In the genomic region with DNA sequence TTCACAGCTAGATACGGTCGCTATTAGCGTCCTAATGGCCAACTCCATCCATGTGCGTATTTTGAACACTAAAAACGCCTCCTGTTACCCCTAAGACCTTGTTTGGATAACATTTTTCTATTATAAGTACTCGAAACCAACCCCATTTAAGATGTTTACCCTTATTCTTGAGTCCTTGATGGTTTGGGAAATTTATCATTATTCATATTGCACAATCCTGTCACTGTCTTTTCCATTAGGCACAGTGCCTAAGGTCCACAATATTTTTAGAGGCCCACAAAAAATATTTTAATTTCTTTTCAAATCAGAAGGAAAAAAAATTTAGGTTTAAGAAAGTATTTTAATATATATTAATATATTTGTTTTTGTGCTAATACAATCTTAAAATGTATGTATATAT, we compare ENCODE assay signal across 9 cellular contexts. TPM values are rescaled to one million over a fixed set of nuclear protein-coding genes. Genes with fewer than 3 reads are reported as not detected.
A peak's percentile ranks its signal among the peaks of the same experiment; 100 is the strongest.
DNase-seq lines count a peak whose midpoint lies in the region; ATAC-seq, FAIRE-seq and TF ChIP-seq lines count a peak whose summit lies in the region.
"Had no signal": no experiment of that assay in that cellular context is flagged by ENCODE, and none has a peak within 500 bp of the region (broad histone marks: within the 10 kb centered on the region; RNA-seq: fewer than 3 reads in every experiment).

No MANE protein-coding gene starts in this region.

- H3K27ac ChIP-seq in angular gyrus (ENCODE audit: low read depth, low read length) (peak overlapping the region; percentile 99), kidney (ENCODE audit: low read depth in 2 of 2, low read length in 2 of 2) (no peak overlapping the region), suprapubic skin (peak overlapping the region; percentile 91)

- no peak overlapping the region for H3K27ac Mint-ChIP-seq in activated CD4-positive, alpha-beta T cell treated with anti-CD3 and anti-CD28 coated beads for 36 hours

- CTCF ChIA-PET in activated CD4-positive, alpha-beta T cell treated with anti-CD3 and anti-CD28 coated beads for 36 hours (lab: Charles Lee): no interaction called here

- DNase-seq in activated CD4-positive, alpha-beta T cell treated with anti-CD3 and anti-CD28 coated beads for 36 hours: no peak
- DNase-seq in activated CD4-positive, alpha-beta T cell treated with anti-CD3 and anti-CD28 coated beads for 48 hours: no peak
- no peak for DNase-seq in kidney
- no peak for DNase-seq in suprapubic skin (ENCODE audit: low spot score in 2 of 2)
- DNase-seq in hippocampal formation (lab: John Stamatoyannopoulos, UW): no peak
- no peak for DNase-seq in NCI-H1930 (lab: John Stamatoyannopoulos, UW)
- DNase-seq in GM13977 (ENCODE audit: low spot score): no peak
- DNase-seq: activated effector memory CD4-positive, alpha-beta T cell treated with anti-CD3 and anti-CD28 coated beads, Interleukin-2, amount 50 U/mL, for 16 hours had no signal

- H3K4me3 ChIP-seq in kidney (ENCODE audit: low read length in 2 of 2): peak overlapping the region; percentile 82 to 87
- peak overlapping the region; percentile 93 for H3K4me3 ChIP-seq in suprapubic skin

- H3K4me1 ChIP-seq in kidney (ENCODE audit: control insufficient read depth in 1 of 2, insufficient read depth in 1 of 2, low read depth in 1 of 2, low read length in 2 of 2): peaks cover 6 to 8% of the 10 kb centered on the region in 2 donors
- peaks cover 20% of the 10 kb centered on the region for H3K4me1 ChIP-seq in suprapubic skin

- peak overlapping the region in 1 of 2 donors; percentile 90 for H3K9ac ChIP-seq in kidney (ENCODE audit: low read length in 2 of 2)

- peaks cover 53% of the 10 kb centered on the region for H3K27me3 Mint-ChIP-seq in activated CD4-positive, alpha-beta T cell treated with anti-CD3 and anti-CD28 coated beads for 36 hours

- H3K27me3 ChIP-seq in suprapubic skin: peaks cover 4% of the 10 kb centered on the region

- no peak for ATAC-seq in activated CD4-positive, alpha-beta T cell treated with anti-CD3 and anti-CD28 coated beads for 36 hours

- in situ Hi-C loops in GM13977 (cut with MboI; ENCODE audit: low pct_unique_long_range_greater_than_20kb, low sequenced_read_pairs, unreplicated experiment): no loop called here

- peaks cover 10% of the 10 kb centered on the region for H3K4me1 Mint-ChIP-seq in activated CD4-positive, alpha-beta T cell treated with anti-CD3 and anti-CD28 coated beads for 36 hours

- H3K36me3 ChIP-seq in kidney (ENCODE audit: control insufficient read depth in 1 of 2, insufficient read depth in 2 of 2, low read length in 2 of 2): no peaks in the 10 kb centered on the region
- no peaks in the 10 kb centered on the region for H3K36me3 ChIP-seq in suprapubic skin

- POLR2A ChIA-PET in activated CD4-positive, alpha-beta T cell treated with anti-CD3 and anti-CD28 coated beads for 36 hours (lab: Charles Lee): no interaction called here

- H3K9me3 ChIP-seq in kidney (ENCODE audit: control insufficient read depth in 1 of 2, low read length in 2 of 2) (no peaks in the 10 kb centered on the region), suprapubic skin (no peaks in the 10 kb centered on the region)

- H3K9me3 Mint-ChIP-seq in activated CD4-positive, alpha-beta T cell treated with anti-CD3 and anti-CD28 coated beads for 36 hours (ENCODE audit: low read depth): no peaks in the 10 kb centered on the region

- TF ChIP-seq EP300 in suprapubic skin (IDR thresholded peaks at IDR 0.05): no peak

- TF ChIP-seq CTCF in kidney (IDR thresholded peaks at IDR 0.05; ENCODE audit: borderline replicate concordance, extremely low read depth, insufficient read depth): no peak
- TF ChIP-seq CTCF in suprapubic skin (IDR thresholded peaks at IDR 0.05): no peak
- TF ChIP-seq CTCF in GM13977 (IDR thresholded peaks at IDR 0.05; ENCODE audit: extremely low read depth, insufficient read depth, missing control alignments): no peak

- H3K36me3 Mint-ChIP-seq in activated CD4-positive, alpha-beta T cell treated with anti-CD3 and anti-CD28 coated beads for 36 hours (ENCODE audit: low read depth): no peaks in the 10 kb centered on the region

- FAIRE-seq in kidney (lab: Jason Lieb, UNC): no peak

- TF ChIP-seq POLR2A in suprapubic skin (IDR thresholded peaks at IDR 0.05): no peak

- peak overlapping the region; percentile 72 for H3K4me3 Mint-ChIP-seq in activated CD4-positive, alpha-beta T cell treated with anti-CD3 and anti-CD28 coated beads for 36 hours

- intact Hi-C loops in activated CD4-positive, alpha-beta T cell treated with anti-CD3 and anti-CD28 coated beads for 36 hours (cut with DNase I, micrococcal nuclease): loop anchor here (2.0 to 5.0 kb wide), 3 partner anchors 117 to 250 kb away; no protein-coding TSS in a partner anchor
- intact Hi-C loops in kidney (cut with DNase I): no loop called here

- 57% methylated on average over 6 of the region's 6 CpGs for WGBS in suprapubic skin

RNA-seq across cellular contexts. Expression of a gene that starts 1.3 kb away (rescaled TPM):
- under 1 TPM; 0.09 to 0.14 TPM for total RNA-seq in activated CD4-positive, alpha-beta T cell treated with anti-CD3 and anti-CD28 coated beads for 36 hours
- total RNA-seq in kidney: 90.1 TPM
- 8.5 TPM for polyA plus RNA-seq in kidney (ENCODE audit: insufficient read depth, low read depth, low replicate concordance)
- 10 to 100 TPM; 18.7 to 71.4 (median 31.3) TPM for total RNA-seq in suprapubic skin

Comparison
In these comparisons a context has a peak if more than half of its experiments do, and no peak if none do; other contexts are left out.
1. H3K27ac ChIP-seq: peak in angular gyrus (single experiment) and suprapubic skin (single experiment); none in kidney (0 of 2).
2. RNA of a gene that starts 1.3 kb away (total RNA-seq): 90.1 TPM in kidney (single experiment) and 18.7 to 71.4 TPM in suprapubic skin; 0.09 to 0.14 TPM in activated CD4-positive, alpha-beta T cell treated with anti-CD3 and anti-CD28 coated beads for 36 hours; every median in the first group is over 10 times any median in the second.